Comparison of ENCODE assay signal across 24 cellular contexts in the genomic region with DNA sequence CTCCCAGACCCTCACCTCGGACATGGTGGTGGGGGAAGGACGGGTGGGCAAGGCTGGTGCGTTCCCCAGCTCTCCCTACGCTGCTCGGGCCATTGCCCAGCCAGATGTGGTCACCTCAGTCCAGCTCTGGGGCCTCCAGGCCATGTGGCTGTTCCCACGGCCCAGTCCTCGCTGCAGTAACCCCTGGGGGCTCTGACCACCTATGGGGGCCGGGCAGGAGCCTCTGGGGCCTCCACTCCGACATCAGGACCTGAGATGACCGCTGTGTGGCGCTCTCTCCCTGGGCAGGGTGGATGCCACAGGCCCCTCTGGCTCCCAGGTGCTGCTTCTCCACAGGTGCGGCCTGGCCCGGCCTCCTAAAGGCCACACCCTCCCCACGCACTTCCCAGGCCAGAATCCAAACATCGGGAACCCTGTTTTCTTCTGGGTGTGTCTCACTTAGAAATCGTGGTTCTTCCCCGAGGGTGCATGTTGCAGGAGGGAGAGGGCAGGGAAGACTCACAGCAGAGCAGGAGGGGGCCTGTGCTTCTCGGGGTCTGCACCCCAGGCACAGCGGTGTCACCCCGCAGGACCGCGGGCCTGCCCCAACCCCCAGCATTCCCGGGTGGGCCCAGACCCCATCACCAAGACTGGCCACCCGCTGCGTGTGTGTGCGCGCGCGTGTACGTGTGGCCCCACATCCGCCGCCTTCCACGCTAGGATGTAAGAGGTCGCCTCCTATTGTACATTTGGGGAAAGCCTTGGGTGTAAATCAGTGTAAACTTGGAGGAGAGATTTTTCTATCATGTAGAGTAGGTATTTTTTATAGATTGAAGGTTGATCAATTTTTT. TPM values are rescaled to one million over a fixed set of nuclear protein-coding genes. Genes with fewer than 3 reads are reported as not detected.
A peak's percentile ranks its signal among the peaks of the same experiment; 100 is the strongest.
DNase-seq lines count a peak whose midpoint lies in the region; ATAC-seq, FAIRE-seq and TF ChIP-seq lines count a peak whose summit lies in the region.
"Had no signal": no experiment of that assay in that cellular context is flagged by ENCODE, and none has a peak within 500 bp of the region (broad histone marks: within the 10 kb centered on the region; RNA-seq: fewer than 3 reads in every experiment).

No MANE protein-coding gene starts in this region.

- FAIRE-seq in HepG2 (lab: Jason Lieb, UNC): no peak

- no peak overlapping the region for H3K4me3 ChIP-seq in HFF-Myc (replicated peaks; ENCODE audit: low read depth, low read length)
- H3K4me3 ChIP-seq in colonic mucosa: no peak overlapping the region
- no peak overlapping the region for H3K4me3 ChIP-seq in HepG2 (replicated peaks in 1 of 3; ENCODE audit: insufficient read depth in 1 of 3, low read depth in 2 of 3, low read length in 3 of 3)
- H3K4me3 ChIP-seq: body of pancreas, dorsolateral prefrontal cortex, heart left ventricle had no signal

- no peak overlapping the region for H3K27ac Mint-ChIP-seq in activated naive CD4-positive, alpha-beta T cell treated with anti-CD3 and anti-CD28 coated beads, Interleukin-2, amount 10 ng/mL, durations not matched to agents 7 days and 5 days
- H3K27ac Mint-ChIP-seq in activated CD4-positive, alpha-beta T cell treated with anti-CD3 and anti-CD28 coated beads, Interleukin-2, amount 10 ng/mL, durations not matched to agents 7 days and 5 days: no peak overlapping the region
- H3K27ac Mint-ChIP-seq: CD4-positive, CD25-positive, alpha-beta regulatory T cell had no signal

- no peak overlapping the region for H3K4me2 ChIP-seq in HepG2 (ENCODE audit: low read depth, low read length)

- peak; percentile 20 for TF ChIP-seq CTCF in 22Rv1 (IDR thresholded peaks at IDR 0.05)
- TF ChIP-seq CTCF in HFF-Myc (IDR thresholded peaks at IDR 0.05; ENCODE audit: low read depth, low read length, missing control alignments): peak; percentile 2
- TF ChIP-seq CTCF in colonic mucosa (IDR thresholded peaks at IDR 0.05): peak; percentile 34
- 0 out of 2 replicates have a peak, but pooled peaks have one; percentile 19 for TF ChIP-seq CTCF in HepG2 (CRISPR knock-in tag; IDR thresholded peaks at IDR 0.05)

- intact Hi-C loops in colonic mucosa (cut with DNase I): no loop called here
- intact Hi-C loops in HepG2 (cut with micrococcal nuclease; ENCODE audit: unreplicated experiment): no loop called here

- H3K4me1 ChIP-seq in colonic mucosa (peaks cover 13% of the 10 kb centered on the region), HepG2 (ENCODE audit: insufficient read depth, low read length) (peaks cover 28% of the 10 kb centered on the region)

- H3K9ac ChIP-seq in colonic mucosa (ENCODE audit: low read depth in 2 of 2, low read length in 2 of 2) (no peak overlapping the region), HepG2 (ENCODE audit: insufficient read depth, low read depth, low read length) (no peak overlapping the region)
- H3K9ac ChIP-seq: parathyroid adenoma had no signal

- no peaks in the 10 kb centered on the region for H3K9me3 ChIP-seq in colonic mucosa
- no peaks in the 10 kb centered on the region for H3K9me3 ChIP-seq in HepG2 (ENCODE audit: low read length)
- H3K9me3 ChIP-seq: body of pancreas, heart left ventricle had no signal

- H3K36me3 Mint-ChIP-seq in activated naive CD4-positive, alpha-beta T cell treated with anti-CD3 and anti-CD28 coated beads, Interleukin-2, amount 10 ng/mL, durations not matched to agents 7 days and 5 days: peaks cover 4% of the 10 kb centered on the region
- peaks cover 2% of the 10 kb centered on the region for H3K36me3 Mint-ChIP-seq in activated CD4-positive, alpha-beta T cell treated with anti-CD3 and anti-CD28 coated beads, Interleukin-2, amount 10 ng/mL, durations not matched to agents 7 days and 5 days (ENCODE audit: low read depth)
- H3K36me3 Mint-ChIP-seq: CD4-positive, CD25-positive, alpha-beta regulatory T cell had no signal

- H3K27ac ChIP-seq in 22Rv1: no peak overlapping the region
- no peak overlapping the region for H3K27ac ChIP-seq in colonic mucosa
- H3K27ac ChIP-seq in HepG2 (ENCODE audit: extremely low read length, insufficient read depth, low read length): no peak overlapping the region
- H3K27ac ChIP-seq: body of pancreas, heart left ventricle had no signal

- H3K79me2 ChIP-seq in HepG2 (ENCODE audit: insufficient read depth, low read length): peaks cover 11% of the 10 kb centered on the region
- H3K79me2 ChIP-seq: parathyroid adenoma had no signal

- H3K9me3 Mint-ChIP-seq in activated naive CD4-positive, alpha-beta T cell treated with anti-CD3 and anti-CD28 coated beads, Interleukin-2, amount 10 ng/mL, durations not matched to agents 7 days and 5 days: no peaks in the 10 kb centered on the region
- no peaks in the 10 kb centered on the region for H3K9me3 Mint-ChIP-seq in activated CD4-positive, alpha-beta T cell treated with anti-CD3 and anti-CD28 coated beads, Interleukin-2, amount 10 ng/mL, durations not matched to agents 7 days and 5 days
- H3K9me3 Mint-ChIP-seq: CD4-positive, CD25-positive, alpha-beta regulatory T cell had no signal

- 97% methylated on average over 23 of the region's 34 CpGs for WGBS in HepG2 (ENCODE audit: low lambda C conversion rate)

- TF ChIP-seq POLR2A in HepG2 (IDR thresholded peaks at IDR 0.05; ENCODE audit: insufficient read depth in 1 of 2, low read depth in 2 of 2, low read length in 2 of 2): 0 out of 4 replicates have a peak, but pooled peaks of 1 of the 2 experiments have one; percentile 8

- BruUV-seq in HepG2 (replicated peaks; lab: Mats Ljungman, UMichigan): no TSS peak

- H4K20me1 ChIP-seq in HepG2 (ENCODE audit: insufficient read depth, low read length): no peaks in the 10 kb centered on the region

- DNase-seq in HFF-Myc (ENCODE audit: extremely low read depth, low read depth) (no peak), colonic mucosa (peak; percentile 80), HepG2 (ENCODE audit: low spot score) (no peak), medulla oblongata (ENCODE audit: extremely low spot score) (no peak), GF-D8 (lab: John Stamatoyannopoulos, UW) (no peak)
- no peak for DNase-seq in activated naive CD4-positive, alpha-beta T cell treated with anti-CD3 and anti-CD28 coated beads, Interleukin-2, amount 10 ng/mL, durations not matched to agents 7 days and 5 days
- no peak for DNase-seq in activated CD4-positive, alpha-beta T cell treated with anti-CD3 and anti-CD28 coated beads, Interleukin-2, amount 10 ng/mL, durations not matched to agents 7 days and 5 days
- DNase-seq: activated CD4-positive, alpha-beta T cell treated with anti-CD3 and anti-CD28 coated beads for 48 hours; activated naive CD4-positive, alpha-beta T cell treated with anti-CD3 and anti-CD28 coated beads, Interleukin-2, amount 50 U/mL, for 16 hours; activated T-cell treated with anti-CD3 and anti-CD28 coated beads for 4 hours; CD4-positive, CD25-positive, alpha-beta regulatory T cell; DND-41; dorsolateral prefrontal cortex; heart left ventricle; NCI-H187 treated with DMSO at 0.1 percent for 48 hours; NCI-H446 treated with DMSO at 0.1 percent for 48 hours; OCI-M1; trophoblast cell had no signal

- in situ Hi-C loops in HepG2 (cut with HindIII; ENCODE audit: extremely low pct_ligation_motif_present, low pct_unique_long_range_greater_than_20kb): no loop called here

- CTCF ChIA-PET in HepG2 (lab: Yijun Ruan, JAX; ENCODE audit: low intra/inter-chr PET ratio, low total read pairs): no interaction called here
- CTCF ChIA-PET in activated naive CD4-positive, alpha-beta T cell treated with anti-CD3 and anti-CD28 coated beads, Interleukin-2, amount 10 ng/mL, durations not matched to agents 7 days and 5 days (lab: Charles Lee): no interaction called here
- CTCF ChIA-PET in activated CD4-positive, alpha-beta T cell treated with anti-CD3 and anti-CD28 coated beads, Interleukin-2, amount 10 ng/mL, durations not matched to agents 7 days and 5 days (lab: Charles Lee): interaction anchor here (0.6 kb wide), 1 partner anchor 70 kb away, joined by 3 read pairs; no protein-coding TSS in a partner anchor

- H3K27me3 ChIP-seq in colonic mucosa: no peaks in the 10 kb centered on the region
- no peaks in the 10 kb centered on the region; a peak in 1 of 5 replicates for H3K27me3 ChIP-seq in HepG2 (ENCODE audit: control insufficient read depth in 1 of 2, insufficient read depth in 2 of 2, low read length in 2 of 2)
- H3K27me3 ChIP-seq: body of pancreas, dorsolateral prefrontal cortex, heart left ventricle had no signal

- H3K4me3 Mint-ChIP-seq in activated naive CD4-positive, alpha-beta T cell treated with anti-CD3 and anti-CD28 coated beads, Interleukin-2, amount 10 ng/mL, durations not matched to agents 7 days and 5 days: no peak overlapping the region
- no peak overlapping the region for H3K4me3 Mint-ChIP-seq in activated CD4-positive, alpha-beta T cell treated with anti-CD3 and anti-CD28 coated beads, Interleukin-2, amount 10 ng/mL, durations not matched to agents 7 days and 5 days

- POLR2A ChIA-PET in HepG2 (lab: Yijun Ruan, JAX): interaction anchor here (1.1 to 2.7 kb wide), 3 partner anchors 12 to 20 kb away, joined by 5 to 12 read pairs (median 7); no protein-coding TSS in a partner anchor
- POLR2A ChIA-PET in activated CD4-positive, alpha-beta T cell treated with anti-CD3 and anti-CD28 coated beads, Interleukin-2, amount 10 ng/mL, durations not matched to agents 7 days and 5 days (lab: Charles Lee): no interaction called here

- ATAC-seq in HepG2: no peak
- ATAC-seq: body of pancreas, heart left ventricle had no signal

- no peak for TF ChIP-seq EP300 in HepG2 (IDR thresholded peaks at IDR 0.05; ENCODE audit: low read depth in 2 of 2, low read length in 2 of 2)
- no peak for TF ChIP-seq EP300 in HepG2 (CRISPR knock-in tag; IDR thresholded peaks at IDR 0.05; ENCODE audit: borderline replicate concordance)

- H3K36me3 ChIP-seq in colonic mucosa: no peaks in the 10 kb centered on the region
- H3K36me3 ChIP-seq in HepG2 (replicated peaks in 1 of 2; ENCODE audit: control insufficient read depth in 1 of 2, insufficient read depth in 2 of 2, low read length in 2 of 2): peaks cover 20 to 40% of the 10 kb centered on the region in 2 experiments; a peak in 4 of 5 replicates

- no peak for TF ChIP-seq RAD21 in HepG2 (CRISPR knock-in tag; IDR thresholded peaks at IDR 0.05)

- H3K4me1 Mint-ChIP-seq in activated naive CD4-positive, alpha-beta T cell treated with anti-CD3 and anti-CD28 coated beads, Interleukin-2, amount 10 ng/mL, durations not matched to agents 7 days and 5 days: peaks cover 22% of the 10 kb centered on the region
- peaks cover 21% of the 10 kb centered on the region for H3K4me1 Mint-ChIP-seq in activated CD4-positive, alpha-beta T cell treated with anti-CD3 and anti-CD28 coated beads, Interleukin-2, amount 10 ng/mL, durations not matched to agents 7 days and 5 days

- H2AFZ ChIP-seq in HepG2 (ENCODE audit: low read length): no peak overlapping the region

- H3K27me3 Mint-ChIP-seq in activated naive CD4-positive, alpha-beta T cell treated with anti-CD3 and anti-CD28 coated beads, Interleukin-2, amount 10 ng/mL, durations not matched to agents 7 days and 5 days: no peaks in the 10 kb centered on the region
- H3K27me3 Mint-ChIP-seq in activated CD4-positive, alpha-beta T cell treated with anti-CD3 and anti-CD28 coated beads, Interleukin-2, amount 10 ng/mL, durations not matched to agents 7 days and 5 days: no peaks in the 10 kb centered on the region
- H3K27me3 Mint-ChIP-seq: CD4-positive, CD25-positive, alpha-beta regulatory T cell had no signal

RNA-seq across cellular contexts. Expression of a gene that starts 5.9 kb away (rescaled TPM):
- total RNA-seq in colonic mucosa (100 to 1,000 TPM in 1 of 2 donors, 10 to 100 TPM in 1; 74.6 to 139 TPM), HepG2 (2016; rRNA removed; fragmentation: Illumina TruSeq; extraction: Trizol) (15.0 and 24.5 TPM in 2 replicates)
- 4.2 and 4.4 TPM in 2 replicates for total RNA-seq in HepG2 (2016; cell fraction: cytosol; rRNA removed; fragmentation: Illumina TruSeq; extraction: Trizol; ENCODE audit: low read depth)
- total RNA-seq in HepG2 (2016; cell fraction: insoluble cytoplasmic fraction; rRNA removed; fragmentation: Illumina TruSeq; extraction: Trizol): 12.6 and 24.1 TPM in 2 replicates
- total RNA-seq in HepG2 (2016; cell fraction: membrane; rRNA removed; fragmentation: Illumina TruSeq; extraction: Trizol): 16.3 and 16.4 TPM in 2 replicates
- total RNA-seq in HepG2 (2016; cell fraction: nucleus; rRNA removed; fragmentation: Illumina TruSeq; extraction: Trizol): 14.9 and 20.4 TPM in 2 replicates
- polyA plus RNA-seq in HepG2 (2011; rRNA removed): 14.9 and 22.2 TPM in 2 replicates
- polyA plus RNA-seq in HepG2 (2011; cell fraction: cytosol; rRNA removed): 11.3 and 22.6 TPM in 2 replicates
- polyA plus RNA-seq in HepG2 (2011; cell fraction: nucleus; rRNA removed): 103 and 145 TPM in 2 replicates
- polyA plus RNA-seq in HepG2 (2012): 17.6 and 19.5 TPM in 2 replicates
- polyA plus RNA-seq in HepG2 (2016; cell fraction: cytosol; fragmentation: Illumina TruSeq; extraction: Trizol; ENCODE audit: low read depth): 5.8 and 6.0 TPM in 2 replicates
- 20.7 and 26.7 TPM in 2 replicates for polyA plus RNA-seq in HepG2 (2016; cell fraction: insoluble cytoplasmic fraction; fragmentation: Illumina TruSeq; extraction: Trizol; ENCODE audit: low read depth)
- polyA plus RNA-seq in HepG2 (2016; cell fraction: membrane; fragmentation: Illumina TruSeq; extraction: Trizol; ENCODE audit: low read depth): 16.3 and 19.3 TPM in 2 replicates
- polyA plus RNA-seq in HepG2 (2016; cell fraction: nucleus; fragmentation: Illumina TruSeq; extraction: Trizol; ENCODE audit: insufficient read depth, low read depth): 67.7 and 68.0 TPM in 2 replicates
- 22.1 and 60.1 TPM in 2 replicates for polyA minus RNA-seq in HepG2 (2011; rRNA and poly(A)+ RNA removed; ENCODE audit: low replicate concordance)
- 39.5 and 41.1 TPM in 2 replicates for polyA minus RNA-seq in HepG2 (2011; cell fraction: cytosol; rRNA and poly(A)+ RNA removed)
- polyA minus RNA-seq in HepG2 (2011; cell fraction: nucleus; rRNA and poly(A)+ RNA removed): 16.0 and 18.4 TPM in 2 replicates
- total RNA-seq in activated CD4-positive, alpha-beta T cell treated with anti-CD3 and anti-CD28 coated beads, Interleukin-2, amount 10 ng/mL, durations not matched to agents 7 days and 5 days: 10 to 100 TPM; 59.1 to 72.1 TPM

RNA-seq across cellular contexts. Expression of a gene that starts 38.6 kb away (rescaled TPM):
- total RNA-seq in colonic mucosa (not detected), HepG2 (2016; rRNA removed; fragmentation: Illumina TruSeq; extraction: Trizol) (0.07 TPM in 1 of 2 replicates, not detected in the other)
- total RNA-seq in HepG2 (2016; cell fraction: cytosol; rRNA removed; fragmentation: Illumina TruSeq; extraction: Trizol; ENCODE audit: low read depth): not detected in 2 replicates
- not detected in 2 replicates for total RNA-seq in HepG2 (2016; cell fraction: insoluble cytoplasmic fraction; rRNA removed; fragmentation: Illumina TruSeq; extraction: Trizol)
- total RNA-seq in HepG2 (2016; cell fraction: membrane; rRNA removed; fragmentation: Illumina TruSeq; extraction: Trizol): not detected in 2 replicates
- not detected in 2 replicates for total RNA-seq in HepG2 (2016; cell fraction: nucleus; rRNA removed; fragmentation: Illumina TruSeq; extraction: Trizol)
- polyA plus RNA-seq in HepG2 (2011; rRNA removed): 0.16 and 0.38 TPM in 2 replicates
- 0.23 and 0.28 TPM in 2 replicates for polyA plus RNA-seq in HepG2 (2011; cell fraction: cytosol; rRNA removed)
- 0.81 and 1.2 TPM in 2 replicates for polyA plus RNA-seq in HepG2 (2011; cell fraction: nucleus; rRNA removed)
- 0.63 and 0.74 TPM in 2 replicates for polyA plus RNA-seq in HepG2 (2012)
- not detected in 2 replicates for polyA plus RNA-seq in HepG2 (2016; cell fraction: cytosol; fragmentation: Illumina TruSeq; extraction: Trizol; ENCODE audit: low read depth)
- polyA plus RNA-seq in HepG2 (2016; cell fraction: insoluble cytoplasmic fraction; fragmentation: Illumina TruSeq; extraction: Trizol; ENCODE audit: low read depth): not detected in 2 replicates
- not detected in 2 replicates for polyA plus RNA-seq in HepG2 (2016; cell fraction: membrane; fragmentation: Illumina TruSeq; extraction: Trizol; ENCODE audit: low read depth)
- not detected in 2 replicates for polyA plus RNA-seq in HepG2 (2016; cell fraction: nucleus; fragmentation: Illumina TruSeq; extraction: Trizol; ENCODE audit: insufficient read depth, low read depth)
- polyA minus RNA-seq in HepG2 (2011; rRNA and poly(A)+ RNA removed; ENCODE audit: low replicate concordance): 0.12 TPM in 1 of 2 replicates, not detected in the other
- polyA minus RNA-seq in HepG2 (2011; cell fraction: cytosol; rRNA and poly(A)+ RNA removed): 0.35 and 0.40 TPM in 2 replicates
- polyA minus RNA-seq in HepG2 (2011; cell fraction: nucleus; rRNA and poly(A)+ RNA removed): not detected in 2 replicates
- total RNA-seq in activated CD4-positive, alpha-beta T cell treated with anti-CD3 and anti-CD28 coated beads, Interleukin-2, amount 10 ng/mL, durations not matched to agents 7 days and 5 days: not detected
- total RNA-seq: A673; body of pancreas; CD4-positive, CD25-positive, alpha-beta regulatory T cell; fibroblast of lung; heart left ventricle; skeletal muscle tissue had no signal
- polyA plus RNA-seq: CD4-positive, CD25-positive, alpha-beta regulatory T cell; fibroblast of lung; heart left ventricle had no signal

RNA-seq across cellular contexts. Expression of a gene that starts 45.2 kb away (rescaled TPM):
- under 1 TPM; 0.32 to 0.35 TPM for total RNA-seq in colonic mucosa
- 0.40 and 0.48 TPM in 2 replicates for total RNA-seq in HepG2 (2016; rRNA removed; fragmentation: Illumina TruSeq; extraction: Trizol)
- not detected in 2 replicates for total RNA-seq in HepG2 (2016; cell fraction: cytosol; rRNA removed; fragmentation: Illumina TruSeq; extraction: Trizol; ENCODE audit: low read depth)
- 0.33 and 0.45 TPM in 2 replicates for total RNA-seq in HepG2 (2016; cell fraction: insoluble cytoplasmic fraction; rRNA removed; fragmentation: Illumina TruSeq; extraction: Trizol)
- total RNA-seq in HepG2 (2016; cell fraction: membrane; rRNA removed; fragmentation: Illumina TruSeq; extraction: Trizol): 0.10 and 0.22 TPM in 2 replicates
- total RNA-seq in HepG2 (2016; cell fraction: nucleus; rRNA removed; fragmentation: Illumina TruSeq; extraction: Trizol): 0.22 TPM in 1 of 2 replicates, not detected in the other
- 0.59 and 1.1 TPM in 2 replicates for polyA plus RNA-seq in HepG2 (2011; rRNA removed)
- polyA plus RNA-seq in HepG2 (2011; cell fraction: cytosol; rRNA removed): 0.71 and 1.2 TPM in 2 replicates
- 1.3 and 1.7 TPM in 2 replicates for polyA plus RNA-seq in HepG2 (2011; cell fraction: nucleus; rRNA removed)
- 1.4 and 1.5 TPM in 2 replicates for polyA plus RNA-seq in HepG2 (2012)
- 0.09 TPM in 1 of 2 replicates, not detected in the other for polyA plus RNA-seq in HepG2 (2016; cell fraction: cytosol; fragmentation: Illumina TruSeq; extraction: Trizol; ENCODE audit: low read depth)
- 0.26 TPM in 2 replicates for polyA plus RNA-seq in HepG2 (2016; cell fraction: insoluble cytoplasmic fraction; fragmentation: Illumina TruSeq; extraction: Trizol; ENCODE audit: low read depth)
- polyA plus RNA-seq in HepG2 (2016; cell fraction: membrane; fragmentation: Illumina TruSeq; extraction: Trizol; ENCODE audit: low read depth): not detected in 2 replicates
- polyA plus RNA-seq in HepG2 (2016; cell fraction: nucleus; fragmentation: Illumina TruSeq; extraction: Trizol; ENCODE audit: insufficient read depth, low read depth): not detected in 2 replicates
- polyA minus RNA-seq in HepG2 (2011; rRNA and poly(A)+ RNA removed; ENCODE audit: low replicate concordance): 1.4 TPM in 1 of 2 replicates, not detected in the other
- 0.40 and 0.88 TPM in 2 replicates for polyA minus RNA-seq in HepG2 (2011; cell fraction: cytosol; rRNA and poly(A)+ RNA removed)
- polyA minus RNA-seq in HepG2 (2011; cell fraction: nucleus; rRNA and poly(A)+ RNA removed): 0.13 and 0.25 TPM in 2 replicates
- total RNA-seq in activated CD4-positive, alpha-beta T cell treated with anti-CD3 and anti-CD28 coated beads, Interleukin-2, amount 10 ng/mL, durations not matched to agents 7 days and 5 days: 1 to 10 TPM; 1.9 to 2.7 TPM

RNA-seq across cellular contexts. Expression of a gene that starts 48.2 kb away (rescaled TPM):
- total RNA-seq in colonic mucosa (10 to 100 TPM; 25.6 to 59.3 TPM), HepG2 (2016; rRNA removed; fragmentation: Illumina TruSeq; extraction: Trizol) (8.4 and 19.7 TPM in 2 replicates)
- 7.5 and 10.0 TPM in 2 replicates for total RNA-seq in HepG2 (2016; cell fraction: cytosol; rRNA removed; fragmentation: Illumina TruSeq; extraction: Trizol; ENCODE audit: low read depth)
- 7.4 and 18.9 TPM in 2 replicates for total RNA-seq in HepG2 (2016; cell fraction: insoluble cytoplasmic fraction; rRNA removed; fragmentation: Illumina TruSeq; extraction: Trizol)
- total RNA-seq in HepG2 (2016; cell fraction: membrane; rRNA removed; fragmentation: Illumina TruSeq; extraction: Trizol): 13.0 and 18.2 TPM in 2 replicates
- total RNA-seq in HepG2 (2016; cell fraction: nucleus; rRNA removed; fragmentation: Illumina TruSeq; extraction: Trizol): 16.8 and 19.0 TPM in 2 replicates
- 7.7 and 13.6 TPM in 2 replicates for polyA plus RNA-seq in HepG2 (2011; rRNA removed)
- polyA plus RNA-seq in HepG2 (2011; cell fraction: cytosol; rRNA removed): 7.2 and 11.6 TPM in 2 replicates
- 70.8 and 80.2 TPM in 2 replicates for polyA plus RNA-seq in HepG2 (2011; cell fraction: nucleus; rRNA removed)
- 6.7 and 8.5 TPM in 2 replicates for polyA plus RNA-seq in HepG2 (2012)
- polyA plus RNA-seq in HepG2 (2016; cell fraction: cytosol; fragmentation: Illumina TruSeq; extraction: Trizol; ENCODE audit: low read depth): 6.3 and 7.2 TPM in 2 replicates
- 6.9 and 8.3 TPM in 2 replicates for polyA plus RNA-seq in HepG2 (2016; cell fraction: insoluble cytoplasmic fraction; fragmentation: Illumina TruSeq; extraction: Trizol; ENCODE audit: low read depth)
- 10.4 and 10.8 TPM in 2 replicates for polyA plus RNA-seq in HepG2 (2016; cell fraction: membrane; fragmentation: Illumina TruSeq; extraction: Trizol; ENCODE audit: low read depth)
- 31.7 and 36.7 TPM in 2 replicates for polyA plus RNA-seq in HepG2 (2016; cell fraction: nucleus; fragmentation: Illumina TruSeq; extraction: Trizol; ENCODE audit: insufficient read depth, low read depth)
- polyA minus RNA-seq in HepG2 (2011; rRNA and poly(A)+ RNA removed; ENCODE audit: low replicate concordance): 38.0 and 89.1 TPM in 2 replicates
- 8.1 and 11.1 TPM in 2 replicates for polyA minus RNA-seq in HepG2 (2011; cell fraction: cytosol; rRNA and poly(A)+ RNA removed)
- polyA minus RNA-seq in HepG2 (2011; cell fraction: nucleus; rRNA and poly(A)+ RNA removed): 13.6 and 14.0 TPM in 2 replicates
- total RNA-seq in activated CD4-positive, alpha-beta T cell treated with anti-CD3 and anti-CD28 coated beads, Interleukin-2, amount 10 ng/mL, durations not matched to agents 7 days and 5 days: 10 to 100 TPM; 44.5 to 46.1 TPM
